In genomic region chr9:67417324-67417983, GRCh38 we compare ENCODE assay signal across 3 cellular contexts.
DNase-seq lines count a peak whose midpoint lies in the region; ATAC-seq and TF ChIP-seq lines count a peak whose summit lies in the region.
"Not testable (repeated sequence)": the region's sequence is repeated elsewhere in the genome, so short reads cannot be mapped to it uniquely, and the experiment has no call there.

No MANE protein-coding gene starts in this region.

- not testable (repeated sequence) for H3K4me1 ChIP-seq in GM23338 (ENCODE audit: insufficient read depth)

- ATAC-seq in GM23338, result peak; percentile 92
- peak; percentile 91 for ATAC-seq in WTC11
- peak; percentile 22 for ATAC-seq in esophagus mucosa

- H3K79me2 ChIP-seq in GM23338 (replicated peaks; ENCODE audit: insufficient read depth), result not testable (repeated sequence)

- H2AFZ ChIP-seq in GM23338, result not testable (repeated sequence)

- not testable (repeated sequence) for H3F3A ChIP-seq in GM23338 (replicated peaks; ENCODE audit: low read depth)

- H3K9me2 ChIP-seq in GM23338 (ENCODE audit: insufficient read depth), result not testable (repeated sequence)

- H3K36me3 ChIP-seq in GM23338 (ENCODE audit: insufficient read depth), result not testable (repeated sequence)

- POLR2A ChIA-PET in WTC11 (lab: Charles Lee), result not testable (repeated sequence)

- not testable (repeated sequence) for H3K9me3 Mint-ChIP-seq in GM23338, WTC11

- H3K4me1 Mint-ChIP-seq in GM23338, WTC11: not testable (repeated sequence)

- not testable (repeated sequence) for H3K27ac ChIP-seq in GM23338 (ENCODE audit: low read depth)

- not testable (repeated sequence) for H3K4me2 ChIP-seq in GM23338

- H3K27ac Mint-ChIP-seq in GM23338, WTC11: not testable (repeated sequence)

- CTCF ChIA-PET in WTC11 (lab: Charles Lee), result not testable (repeated sequence)

- H3K27me3 Mint-ChIP-seq in GM23338 (ENCODE audit: insufficient read depth, low read depth, poor library complexity); WTC11 (ENCODE audit: low read depth): not testable (repeated sequence)

- H3K4me3 ChIP-seq in GM23338, result not testable (repeated sequence)

- not testable (repeated sequence) for H3K27me3 ChIP-seq in GM23338 (ENCODE audit: insufficient read depth)

- not testable (repeated sequence) for DNase-seq in GM23338 (ENCODE audit: low spot score); WTC11 (ENCODE audit: low spot score)

- not testable (repeated sequence) for TF ChIP-seq CTCF in GM23338 (conservative IDR thresholded peaks at IDR 0.05; ENCODE audit: low read depth in 2 of 2); WTC11 (IDR thresholded peaks at IDR 0.05)

- H3K4me3 Mint-ChIP-seq in GM23338, WTC11: not testable (repeated sequence)

- H4K20me1 ChIP-seq in GM23338 (replicated peaks; ENCODE audit: insufficient read depth), result not testable (repeated sequence)

- not testable (repeated sequence) for H3K36me3 Mint-ChIP-seq in GM23338 (ENCODE audit: low read depth); WTC11

Comparison
In these comparisons a context has a peak if more than half of its experiments do, and no peak if none do; other contexts are left out.
1. ATAC-seq: peak in every context shown above with its lines; median percentile 92 in GM23338; 91 in WTC11; 22 in esophagus mucosa.